ENCODE assay signal across 1 cellular context in genomic region chr10:15168296-15168780, GRCh38.
TF ChIP-seq lines count a peak whose summit lies in the region.

Gene NMT2 (minus strand): TSS chr10:15168693. CDS start chr10:15168612, 81 bp downstream.

TF ChIP-seq in WTC11, 78 proteins besides CTCF, POLR2A, EP300 and RAD21 (continued from another document):
- TF ChIP-seq ETV6 (CRISPR knock-in tag; IDR thresholded peaks at IDR 0.05): peak; percentile 59
- no peak for TF ChIP-seq MLX (CRISPR knock-in tag; IDR thresholded peaks at IDR 0.05)
- TF ChIP-seq IRF2 (CRISPR knock-in tag; IDR thresholded peaks at IDR 0.05; ENCODE audit: borderline replicate concordance, low read depth): no peak
- TF ChIP-seq SP1 (CRISPR knock-in tag; conservative IDR thresholded peaks at IDR 0.05): peak; percentile 90
- TF ChIP-seq KAT7 (CRISPR knock-in tag; IDR thresholded peaks at IDR 0.05; ENCODE audit: borderline replicate concordance): no peak
- no peak for TF ChIP-seq ELF4 (CRISPR knock-in tag; IDR thresholded peaks at IDR 0.05; ENCODE audit: low read depth)
- peak; percentile 70; the same call in 1 of the 2 replicates for TF ChIP-seq ZBTB43 (CRISPR knock-in tag; IDR thresholded peaks at IDR 0.05)
- no peak for TF ChIP-seq NR1H2 (CRISPR knock-in tag; IDR thresholded peaks at IDR 0.05)
- peak; percentile 70; the same call in 1 of the 2 replicates for TF ChIP-seq FOXP1 (CRISPR knock-in tag; IDR thresholded peaks at IDR 0.05; ENCODE audit: borderline replicate concordance)
- no peak for TF ChIP-seq MXD4 (CRISPR knock-in tag; IDR thresholded peaks at IDR 0.05; ENCODE audit: borderline replicate concordance)
- TF ChIP-seq CDX4 (CRISPR knock-in tag; IDR thresholded peaks at IDR 0.05; ENCODE audit: borderline replicate concordance): no peak
- TF ChIP-seq NFE2L1 (CRISPR knock-in tag; IDR thresholded peaks at IDR 0.05): no peak
- TF ChIP-seq SOX15 (CRISPR knock-in tag; IDR thresholded peaks at IDR 0.05): no peak
- no peak for TF ChIP-seq RELA (CRISPR knock-in tag; IDR thresholded peaks at IDR 0.05; ENCODE audit: borderline replicate concordance)
- no peak for TF ChIP-seq ZNF423 (CRISPR knock-in tag; IDR thresholded peaks at IDR 0.05)
- no peak for TF ChIP-seq NFATC4 (CRISPR knock-in tag; IDR thresholded peaks at IDR 0.05)
- TF ChIP-seq ZBTB21 (CRISPR knock-in tag; IDR thresholded peaks at IDR 0.05; ENCODE audit: borderline replicate concordance): no peak
- TF ChIP-seq AR (CRISPR knock-in tag; IDR thresholded peaks at IDR 0.05): no peak
- TF ChIP-seq ZNF396 (CRISPR knock-in tag; IDR thresholded peaks at IDR 0.05; ENCODE audit: borderline replicate concordance): no peak
- no peak; the same call in 1 of the 2 replicates for TF ChIP-seq USF1 (CRISPR knock-in tag; IDR thresholded peaks at IDR 0.05)
- no peak for TF ChIP-seq ZNF532 (CRISPR knock-in tag; IDR thresholded peaks at IDR 0.05; ENCODE audit: borderline replicate concordance)
- no peak for TF ChIP-seq JAZF1 (CRISPR knock-in tag; IDR thresholded peaks at IDR 0.05)
- TF ChIP-seq JUN (CRISPR knock-in tag; IDR thresholded peaks at IDR 0.05): no peak
- TF ChIP-seq HMGXB4 (CRISPR knock-in tag; IDR thresholded peaks at IDR 0.05): peak; percentile 85
- TF ChIP-seq E2F4 (CRISPR knock-in tag; IDR thresholded peaks at IDR 0.05; ENCODE audit: borderline replicate concordance, low read depth): no peak; the same call in 1 of the 2 replicates
- TF ChIP-seq SMAD3 (CRISPR knock-in tag; IDR thresholded peaks at IDR 0.05; ENCODE audit: borderline replicate concordance): peak; percentile 49; the same call in 1 of the 2 replicates
- no peak for TF ChIP-seq HMGA2 (CRISPR knock-in tag; IDR thresholded peaks at IDR 0.05)
- TF ChIP-seq ZNF671 (CRISPR knock-in tag; IDR thresholded peaks at IDR 0.05): no peak
- TF ChIP-seq FOXK1 (CRISPR knock-in tag; IDR thresholded peaks at IDR 0.05): peak; percentile 63; the same call in 1 of the 2 replicates
- TF ChIP-seq PRDM15 (CRISPR knock-in tag; IDR thresholded peaks at IDR 0.05): no peak
- no peak for TF ChIP-seq TCF7 (CRISPR knock-in tag; IDR thresholded peaks at IDR 0.05; ENCODE audit: low read depth)
- TF ChIP-seq ZNF263 (CRISPR knock-in tag; IDR thresholded peaks at IDR 0.05; ENCODE audit: low read depth): no peak
- no peak for TF ChIP-seq GRHL2 (CRISPR knock-in tag; IDR thresholded peaks at IDR 0.05; ENCODE audit: insufficient replicate concordance, severe bottlenecking)
- no peak for TF ChIP-seq PRRX2 (CRISPR knock-in tag; IDR thresholded peaks at IDR 0.05)
- no peak for TF ChIP-seq E2F1 (CRISPR knock-in tag; IDR thresholded peaks at IDR 0.05)
- no peak for TF ChIP-seq IRF1 (CRISPR knock-in tag; IDR thresholded peaks at IDR 0.05)
TF ChIP-seq in WTC11: peak in this region for 11.
